19 cellular contexts compared by ENCODE assay signal in genomic region chr14:105055334-105055733, GRCh38. TPM values are rescaled to one million over a fixed set of nuclear protein-coding genes. Genes with fewer than 3 reads are reported as not detected.
"Had no signal": no experiment of that assay in that cellular context is flagged by ENCODE, and none has a peak within 500 bp of the region (broad histone marks: within the 10 kb centered on the region; RNA-seq: fewer than 3 reads in every experiment).

No MANE protein-coding gene starts in this region.

- H3K9me3 ChIP-seq: body of pancreas, neutrophil, SJSA1, transverse colon had no signal

- H3K9me3 Mint-ChIP-seq: activated CD4-positive, alpha-beta T cell treated with anti-CD3 and anti-CD28 coated beads, Interleukin-2, amount 10 ng/mL, durations not matched to agents 24 days and 14 days; activated naive CD4-positive, alpha-beta T cell treated with anti-CD3 and anti-CD28 coated beads, Interleukin-2, amount 50 U/mL, for 24 hours; T-helper 2 cell treated with Interferon-gamma antibody and Interleukin-4, amounts not matched to agents 5 μg/mL and 100 μg/mL, for 36 hours had no signal

- H3K27me3 Mint-ChIP-seq: activated CD4-positive, alpha-beta T cell treated with anti-CD3 and anti-CD28 coated beads, Interleukin-2, amount 10 ng/mL, durations not matched to agents 24 days and 14 days; activated naive CD4-positive, alpha-beta T cell treated with anti-CD3 and anti-CD28 coated beads, Interleukin-2, amount 50 U/mL, for 24 hours had no signal

- H3K27ac Mint-ChIP-seq: activated CD4-positive, alpha-beta T cell treated with anti-CD3 and anti-CD28 coated beads, Interleukin-2, amount 10 ng/mL, durations not matched to agents 24 days and 14 days; T-helper 2 cell treated with Interferon-gamma antibody and Interleukin-4, amounts not matched to agents 5 μg/mL and 100 μg/mL, for 36 hours had no signal

- H3K36me3 ChIP-seq: SJSA1, transverse colon had no signal

- ATAC-seq: body of pancreas, foreskin keratinocyte, left colon had no signal

- H3K4me3 ChIP-seq: body of pancreas, SJSA1, transverse colon had no signal

- H3K4me3 Mint-ChIP-seq: activated CD4-positive, alpha-beta T cell treated with anti-CD3 and anti-CD28 coated beads, Interleukin-2, amount 10 ng/mL, durations not matched to agents 24 days and 14 days; activated naive CD4-positive, alpha-beta T cell treated with anti-CD3 and anti-CD28 coated beads, Interleukin-2, amount 50 U/mL, for 24 hours; T-helper 2 cell treated with Interferon-gamma antibody and Interleukin-4, amounts not matched to agents 5 μg/mL and 100 μg/mL, for 36 hours had no signal

- H3K4me1 ChIP-seq: foreskin keratinocyte, SJSA1 had no signal

- H3K27ac ChIP-seq: body of pancreas, foreskin keratinocyte, neutrophil, SJSA1, transverse colon had no signal

- DNase-seq: activated CD4-positive, alpha-beta T cell treated with anti-CD3 and anti-CD28 coated beads, Interleukin-2, amount 10 ng/mL, durations not matched to agents 24 days and 14 days; activated CD4-positive, CD25-positive, alpha-beta regulatory T cell; activated effector memory CD4-positive, alpha-beta T cell treated with Interleukin-2 at 50 U/mL for 16 hours; activated T-cell treated with anti-CD3 and anti-CD28 coated beads for 4 hours; amygdala; body of pancreas; caudate nucleus; cortex of kidney; effector CD8-positive, alpha-beta T cell; foreskin keratinocyte; left colon; stimulated activated CD4-positive, alpha-beta T cell treated with anti-CD3 and anti-CD28 coated beads, Interleukin-2, amount 100 ng/mL, for 48 hours; stimulated activated naive CD4-positive, alpha-beta T cell; SW 1271; transverse colon had no signal

- H3K27me3 ChIP-seq: body of pancreas, foreskin keratinocyte, neutrophil, SJSA1, transverse colon had no signal

RNA-seq across cellular contexts. Expression of gene GPR132, which starts 9.9 kb away (rescaled TPM):
- total RNA-seq: foreskin keratinocyte, SJSA1 had no signal
- polyA plus RNA-seq: foreskin keratinocyte had no signal
